ENCODE assay signal across 23 cellular contexts in the genomic region with DNA sequence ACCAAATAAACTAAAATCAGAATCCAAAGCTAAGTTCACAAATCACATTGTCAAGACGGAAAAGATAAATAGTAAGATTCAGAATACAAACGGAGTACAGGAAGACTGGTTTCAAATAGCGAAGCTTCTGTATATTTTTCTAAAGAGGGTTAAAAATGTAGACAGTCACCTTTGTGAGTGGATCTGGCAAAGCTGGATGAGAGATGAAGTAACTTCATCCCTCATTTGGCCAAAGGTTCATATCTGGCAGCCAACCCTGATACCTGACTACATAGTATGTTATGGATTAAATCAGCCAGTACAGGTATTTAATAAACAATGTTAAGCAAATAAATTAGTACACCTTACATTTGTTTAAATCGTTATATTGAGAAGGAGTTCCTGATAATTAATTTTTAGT.
"Had no signal": no experiment of that assay in that cellular context is flagged by ENCODE, and none has a peak within 500 bp of the region (broad histone marks: within the 10 kb centered on the region; RNA-seq: fewer than 3 reads in every experiment).

No MANE protein-coding gene starts in this region.

- H3K4me1 ChIP-seq: ascending aorta, heart left ventricle, lower lobe of right lung, parathyroid adenoma, sigmoid colon, tibial artery, uterus had no signal

- H2AFZ ChIP-seq: parathyroid adenoma had no signal

- H3K27me3 ChIP-seq: ascending aorta, brain microvascular endothelial cell, heart left ventricle, sigmoid colon, tibial artery, uterus had no signal

- H3K27ac ChIP-seq: ascending aorta, brain microvascular endothelial cell, heart left ventricle, lower lobe of right lung, parathyroid adenoma, sigmoid colon, tibial artery, uterus had no signal

- H3K4me3 ChIP-seq: ascending aorta, heart left ventricle, lower lobe of right lung, sigmoid colon, tibial artery, uterus had no signal

- H3K9me3 ChIP-seq: ascending aorta, heart left ventricle, lower lobe of right lung, sigmoid colon, tibial artery, uterus had no signal

- H3K27me3 Mint-ChIP-seq: activated T-cell treated with anti-CD3 and anti-CD28 coated beads, Interleukin-2, amount 50 U/mL, for 24 hours; activated T-helper 17 cell treated with anti-CD3 and anti-CD28 coated beads, Interleukin-2, amount 50 U/mL, for 72 hours; central memory CD8-positive, alpha-beta T cell; effector memory CD8-positive, alpha-beta T cell; naive B cell; stimulated activated naive B cell treated with anti-CD40 and anti-IgM and Interleukin-4, amounts not matched to agents 10 μg/mL and 1 μg/mL and 100 μg/mL, for 72 hours had no signal

- H3K4me1 Mint-ChIP-seq: activated T-helper 17 cell treated with anti-CD3 and anti-CD28 coated beads, Interleukin-2, amount 50 U/mL, for 72 hours; central memory CD8-positive, alpha-beta T cell; naive B cell; stimulated activated naive B cell treated with anti-CD40 and anti-IgM and Interleukin-4, amounts not matched to agents 10 μg/mL and 1 μg/mL and 100 μg/mL, for 72 hours had no signal

- H3K27ac Mint-ChIP-seq: activated naive CD4-positive, alpha-beta T cell treated with anti-CD3 and anti-CD28 coated beads, Interleukin-2, amount 50 U/mL, for 72 hours; activated T-cell treated with anti-CD3 and anti-CD28 coated beads, Interleukin-2, amount 50 U/mL, for 24 hours; activated T-helper 17 cell treated with anti-CD3 and anti-CD28 coated beads, Interleukin-2, amount 50 U/mL, for 72 hours; effector memory CD8-positive, alpha-beta T cell; naive B cell; T-helper 2 cell treated with Interferon-gamma antibody and Interleukin-4, amounts not matched to agents 5 μg/mL and 100 μg/mL, for 36 hours had no signal

- H3K9ac ChIP-seq: parathyroid adenoma had no signal

- DNase-seq: activated CD4-positive, alpha-beta T cell treated with anti-CD3 and anti-CD28 coated beads for 1 hour; activated CD4-positive, alpha-beta T cell treated with anti-CD3 and anti-CD28 coated beads, Interleukin-2, amount 50 U/mL, for 1 hour; activated T-cell treated with anti-CD3 and anti-CD28 coated beads, Interleukin-2, amount 50 U/mL, for 24 hours; brain microvascular endothelial cell; effector memory CD8-positive, alpha-beta T cell; heart left ventricle; left colon; lower lobe of right lung; mesendoderm; naive B cell; nucleus accumbens; sigmoid colon; stimulated activated CD4-positive, alpha-beta T cell treated with anti-CD3 and anti-CD28 coated beads, Interleukin-2, amount 100 ng/mL, for 48 hours; stimulated activated CD8-positive, alpha-beta memory T cell treated with anti-CD3 and anti-CD28 coated beads, Interleukin-4, amount 100 ng/mL, for 48 hours; stimulated activated naive B cell treated with anti-CD40 and anti-IgM and Interleukin-4, amounts not matched to agents 10 μg/mL and 1 μg/mL and 100 μg/mL, for 72 hours; tibial artery; uterus had no signal

- H3K4me3 Mint-ChIP-seq: activated T-cell treated with anti-CD3 and anti-CD28 coated beads, Interleukin-2, amount 50 U/mL, for 24 hours; activated T-helper 17 cell treated with anti-CD3 and anti-CD28 coated beads, Interleukin-2, amount 50 U/mL, for 72 hours; central memory CD8-positive, alpha-beta T cell; effector memory CD8-positive, alpha-beta T cell; naive B cell; stimulated activated naive B cell treated with anti-CD40 and anti-IgM and Interleukin-4, amounts not matched to agents 10 μg/mL and 1 μg/mL and 100 μg/mL, for 72 hours; T-helper 2 cell treated with Interferon-gamma antibody and Interleukin-4, amounts not matched to agents 5 μg/mL and 100 μg/mL, for 36 hours had no signal

- H3K9me3 Mint-ChIP-seq: activated naive CD4-positive, alpha-beta T cell treated with anti-CD3 and anti-CD28 coated beads, Interleukin-2, amount 50 U/mL, for 72 hours; activated T-cell treated with anti-CD3 and anti-CD28 coated beads, Interleukin-2, amount 50 U/mL, for 24 hours; activated T-helper 17 cell treated with anti-CD3 and anti-CD28 coated beads, Interleukin-2, amount 50 U/mL, for 72 hours; central memory CD8-positive, alpha-beta T cell; effector memory CD8-positive, alpha-beta T cell; naive B cell; stimulated activated naive B cell treated with anti-CD40 and anti-IgM and Interleukin-4, amounts not matched to agents 10 μg/mL and 1 μg/mL and 100 μg/mL, for 72 hours; T-helper 2 cell treated with Interferon-gamma antibody and Interleukin-4, amounts not matched to agents 5 μg/mL and 100 μg/mL, for 36 hours had no signal

- H3K79me2 ChIP-seq: parathyroid adenoma had no signal

- H3K36me3 Mint-ChIP-seq: activated naive CD4-positive, alpha-beta T cell treated with anti-CD3 and anti-CD28 coated beads, Interleukin-2, amount 50 U/mL, for 72 hours; naive B cell; stimulated activated naive B cell treated with anti-CD40 and anti-IgM and Interleukin-4, amounts not matched to agents 10 μg/mL and 1 μg/mL and 100 μg/mL, for 72 hours had no signal

- H3K36me3 ChIP-seq: ascending aorta, brain microvascular endothelial cell, heart left ventricle, lower lobe of right lung, sigmoid colon, tibial artery, uterus had no signal
